In genomic region chr17:27343294-27343693, GRCh38 we compare ENCODE assay signal across 22 cellular contexts.
"Had no signal": no experiment of that assay in that cellular context is flagged by ENCODE, and none has a peak within 500 bp of the region (broad histone marks: within the 10 kb centered on the region; RNA-seq: fewer than 3 reads in every experiment).

No MANE protein-coding gene starts in this region.

- DNase-seq: activated CD4-positive, alpha-beta T cell treated with anti-CD3 and anti-CD28 coated beads for 1 hour; activated CD4-positive, alpha-beta T cell treated with anti-CD3 and anti-CD28 coated beads, Interleukin-2, amount 50 U/mL, for 1 hour; activated CD8-positive, alpha-beta T cell treated with anti-CD3 and anti-CD28 coated beads, Interleukin-2, amount 10 ng/mL, durations not matched to agents 7 days and 5 days; cerebellar nuclear complex; kidney; lower lobe of right lung; nephron progenitor cell; occipital lobe; small intestine; stimulated activated CD4-positive, alpha-beta T cell treated with anti-CD3 and anti-CD28 coated beads, Interleukin-15, amount 100 ng/mL, for 24 hours; stimulated activated naive B cell treated with anti-CD40 and anti-IgM and Interleukin-4, amounts not matched to agents 10 μg/mL and 1 μg/mL and 100 μg/mL, for 72 hours; T-cell; transverse colon; uterus; WERI-Rb-1 had no signal

- H3K9me3 Mint-ChIP-seq: activated naive CD4-positive, alpha-beta T cell treated with anti-CD3 and anti-CD28 coated beads, Interleukin-2, amount 50 U/mL, for 72 hours; activated T-helper 17 cell treated with anti-CD3 and anti-CD28 coated beads, Interleukin-2, amount 50 U/mL, for 72 hours; nephron progenitor cell; stimulated activated naive B cell treated with anti-CD40 and anti-IgM and Interleukin-4, amounts not matched to agents 10 μg/mL and 1 μg/mL and 100 μg/mL, for 72 hours; T-cell; T-helper 2 cell treated with Interferon-gamma antibody and Interleukin-4, amounts not matched to agents 5 μg/mL and 100 μg/mL, for 36 hours had no signal

- H3K9me3 ChIP-seq: ascending aorta, gastroesophageal sphincter, lower lobe of right lung, transverse colon, uterus had no signal

- H3K27ac Mint-ChIP-seq: activated CD8-positive, alpha-beta T cell treated with anti-CD3 and anti-CD28 coated beads, Interleukin-2, amount 10 ng/mL, durations not matched to agents 7 days and 5 days; activated naive CD4-positive, alpha-beta T cell treated with anti-CD3 and anti-CD28 coated beads, Interleukin-2, amount 50 U/mL, for 72 hours; activated T-helper 17 cell treated with anti-CD3 and anti-CD28 coated beads, Interleukin-2, amount 50 U/mL, for 72 hours; nephron progenitor cell; stimulated activated naive B cell treated with anti-CD40 and anti-IgM and Interleukin-4, amounts not matched to agents 10 μg/mL and 1 μg/mL and 100 μg/mL, for 72 hours; T-cell; T-helper 2 cell treated with Interferon-gamma antibody and Interleukin-4, amounts not matched to agents 5 μg/mL and 100 μg/mL, for 36 hours had no signal

- H3K4me1 Mint-ChIP-seq: activated T-helper 17 cell treated with anti-CD3 and anti-CD28 coated beads, Interleukin-2, amount 50 U/mL, for 72 hours had no signal

- H3K4me3 Mint-ChIP-seq: activated CD8-positive, alpha-beta T cell treated with anti-CD3 and anti-CD28 coated beads, Interleukin-2, amount 10 ng/mL, durations not matched to agents 7 days and 5 days; activated T-helper 17 cell treated with anti-CD3 and anti-CD28 coated beads, Interleukin-2, amount 50 U/mL, for 72 hours; nephron progenitor cell; stimulated activated naive B cell treated with anti-CD40 and anti-IgM and Interleukin-4, amounts not matched to agents 10 μg/mL and 1 μg/mL and 100 μg/mL, for 72 hours; T-cell; T-helper 2 cell treated with Interferon-gamma antibody and Interleukin-4, amounts not matched to agents 5 μg/mL and 100 μg/mL, for 36 hours had no signal

- H3K36me3 Mint-ChIP-seq: activated naive CD4-positive, alpha-beta T cell treated with anti-CD3 and anti-CD28 coated beads, Interleukin-2, amount 50 U/mL, for 72 hours; T-cell had no signal

- H3K36me3 ChIP-seq: ascending aorta, gastroesophageal sphincter, lower lobe of right lung, transverse colon, uterus, WERI-Rb-1 had no signal

- H3K4me3 ChIP-seq: ascending aorta, coronary artery, gastroesophageal sphincter, lower lobe of right lung, transverse colon, uterus had no signal

- H3K4me1 ChIP-seq: ascending aorta, uterus had no signal

- H3K27me3 ChIP-seq: ascending aorta, gastroesophageal sphincter, transverse colon, uterus had no signal

- H3K27me3 Mint-ChIP-seq: activated T-helper 17 cell treated with anti-CD3 and anti-CD28 coated beads, Interleukin-2, amount 50 U/mL, for 72 hours had no signal

- H3K27ac ChIP-seq: ascending aorta, epithelial cell of prostate, lower lobe of right lung, WERI-Rb-1 had no signal
